ENCODE assay signal across 44 cellular contexts in genomic region chr4:151259752-151260151, GRCh38. TPM values are rescaled to one million over a fixed set of nuclear protein-coding genes. Genes with fewer than 3 reads are reported as not detected.
"Had no signal": no experiment of that assay in that cellular context is flagged by ENCODE, and none has a peak within 500 bp of the region (broad histone marks: within the 10 kb centered on the region; RNA-seq: fewer than 3 reads in every experiment).

No MANE protein-coding gene starts in this region.

- H3K4me3 Mint-ChIP-seq: activated naive CD4-positive, alpha-beta T cell treated with anti-CD3 and anti-CD28 coated beads for 36 hours; activated naive CD4-positive, alpha-beta T cell treated with anti-CD3 and anti-CD28 coated beads, Interleukin-2, amount 10 ng/mL, durations not matched to agents 7 days and 5 days; activated naive CD4-positive, alpha-beta T cell treated with anti-CD3 and anti-CD28 coated beads, Interleukin-2, amount 50 U/mL, for 24 hours; activated naive CD8-positive, alpha-beta T cell; activated naive CD8-positive, alpha-beta T cell treated with anti-CD3 and anti-CD28 coated beads for 36 hours; activated naive CD8-positive, alpha-beta T cell treated with anti-CD3 and anti-CD28 coated beads, Interleukin-2, amount 10 ng/mL, durations not matched to agents 7 days and 5 days; activated naive CD8-positive, alpha-beta T cell treated with anti-CD3 and anti-CD28 coated beads, Interleukin-2, amount 50 U/mL, for 24 hours; activated T-cell treated with anti-CD3 and anti-CD28 coated beads, Interleukin-2, amount 50 U/mL, for 24 hours; activated T-cell treated with anti-CD3 and anti-CD28 coated beads, Interleukin-2, amount 50 U/mL, for 4 hours; activated T-cell treated with anti-CD3 and anti-CD28 coated beads, Interleukin-2, amount 50 U/mL, for 72 hours; activated T-helper 1 cell treated with anti-CD3 and anti-CD28 coated beads, Interleukin-12 subunit alpha, Interleukin-12 subunit beta, Interleukin-2, Interleukin-4 antibody, amounts not matched to agents 30 ng/mL and 10 ng/mL and 1 ng/mL, durations not matched to agents 14 hours and 24 hours and 36 hours; activated T-helper 17 cell treated with anti-CD3 and anti-CD28 coated beads, Interleukin-2, amount 50 U/mL, for 72 hours; brain; central memory CD8-positive, alpha-beta T cell had no signal

- ATAC-seq: activated naive CD4-positive, alpha-beta T cell treated with anti-CD3 and anti-CD28 coated beads, Interleukin-2, amount 50 U/mL, for 72 hours; activated naive CD8-positive, alpha-beta T cell treated with anti-CD3 and anti-CD28 coated beads, Interleukin-2, amount 50 U/mL, for 24 hours; activated T-cell treated with anti-CD3 and anti-CD28 coated beads, Interleukin-2, amount 50 U/mL, for 4 hours; activated T-cell treated with anti-CD3 and anti-CD28 coated beads, Interleukin-2, amount 50 U/mL, for 72 hours; activated T-helper 17 cell treated with anti-CD3 and anti-CD28 coated beads, Interleukin-2, amount 50 U/mL, for 72 hours; body of pancreas had no signal

- H3K4me1 Mint-ChIP-seq: activated naive CD4-positive, alpha-beta T cell treated with anti-CD3 and anti-CD28 coated beads, Interleukin-2, amount 10 ng/mL, durations not matched to agents 7 days and 5 days; activated naive CD4-positive, alpha-beta T cell treated with anti-CD3 and anti-CD28 coated beads, Interleukin-2, amount 50 U/mL, for 24 hours; activated naive CD8-positive, alpha-beta T cell treated with anti-CD3 and anti-CD28 coated beads for 36 hours; activated naive CD8-positive, alpha-beta T cell treated with anti-CD3 and anti-CD28 coated beads, Interleukin-2, amount 10 ng/mL, durations not matched to agents 7 days and 5 days; activated naive CD8-positive, alpha-beta T cell treated with anti-CD3 and anti-CD28 coated beads, Interleukin-2, amount 50 U/mL, for 24 hours; activated T-helper 17 cell treated with anti-CD3 and anti-CD28 coated beads, Interleukin-2, amount 50 U/mL, for 72 hours; central memory CD8-positive, alpha-beta T cell had no signal

- H3K27me3 Mint-ChIP-seq: activated naive CD8-positive, alpha-beta T cell; brain had no signal

- H3K27ac Mint-ChIP-seq: activated naive CD4-positive, alpha-beta T cell treated with anti-CD3 and anti-CD28 coated beads for 36 hours; activated naive CD4-positive, alpha-beta T cell treated with anti-CD3 and anti-CD28 coated beads, Interleukin-2, amount 10 ng/mL, durations not matched to agents 7 days and 5 days; activated naive CD4-positive, alpha-beta T cell treated with anti-CD3 and anti-CD28 coated beads, Interleukin-2, amount 50 U/mL, for 24 hours; activated naive CD4-positive, alpha-beta T cell treated with anti-CD3 and anti-CD28 coated beads, Interleukin-2, amount 50 U/mL, for 72 hours; activated naive CD8-positive, alpha-beta T cell; activated naive CD8-positive, alpha-beta T cell treated with anti-CD3 and anti-CD28 coated beads for 36 hours; activated naive CD8-positive, alpha-beta T cell treated with anti-CD3 and anti-CD28 coated beads, Interleukin-2, amount 10 ng/mL, durations not matched to agents 7 days and 5 days; activated naive CD8-positive, alpha-beta T cell treated with anti-CD3 and anti-CD28 coated beads, Interleukin-2, amount 50 U/mL, for 24 hours; activated T-cell treated with anti-CD3 and anti-CD28 coated beads, Interleukin-2, amount 50 U/mL, for 24 hours; activated T-cell treated with anti-CD3 and anti-CD28 coated beads, Interleukin-2, amount 50 U/mL, for 72 hours; activated T-helper 1 cell treated with anti-CD3 and anti-CD28 coated beads, Interleukin-12 subunit alpha, Interleukin-12 subunit beta, Interleukin-2, Interleukin-4 antibody, amounts not matched to agents 30 ng/mL and 10 ng/mL and 1 ng/mL, durations not matched to agents 14 hours and 24 hours and 36 hours; activated T-helper 17 cell treated with anti-CD3 and anti-CD28 coated beads, Interleukin-2, amount 50 U/mL, for 72 hours; activated T-helper 2 cell treated with anti-CD3 and anti-CD28 coated beads, Interferon-gamma antibody, Interleukin-2, Interleukin-4, amounts not matched to agents 10 μg/mL and 5 μg/mL and 100 μg/mL, durations not matched to agents 14 hours and 24 hours and 36 hours; brain had no signal

- H3K9me3 Mint-ChIP-seq: activated naive CD4-positive, alpha-beta T cell treated with anti-CD3 and anti-CD28 coated beads for 36 hours; activated naive CD4-positive, alpha-beta T cell treated with anti-CD3 and anti-CD28 coated beads, Interleukin-2, amount 10 ng/mL, durations not matched to agents 7 days and 5 days; activated naive CD4-positive, alpha-beta T cell treated with anti-CD3 and anti-CD28 coated beads, Interleukin-2, amount 50 U/mL, for 24 hours; activated naive CD4-positive, alpha-beta T cell treated with anti-CD3 and anti-CD28 coated beads, Interleukin-2, amount 50 U/mL, for 72 hours; activated naive CD8-positive, alpha-beta T cell treated with anti-CD3 and anti-CD28 coated beads for 36 hours; activated naive CD8-positive, alpha-beta T cell treated with anti-CD3 and anti-CD28 coated beads, Interleukin-2, amount 10 ng/mL, durations not matched to agents 7 days and 5 days; activated naive CD8-positive, alpha-beta T cell treated with anti-CD3 and anti-CD28 coated beads, Interleukin-2, amount 50 U/mL, for 24 hours; activated T-cell treated with anti-CD3 and anti-CD28 coated beads, Interleukin-2, amount 50 U/mL, for 24 hours; activated T-cell treated with anti-CD3 and anti-CD28 coated beads, Interleukin-2, amount 50 U/mL, for 4 hours; activated T-cell treated with anti-CD3 and anti-CD28 coated beads, Interleukin-2, amount 50 U/mL, for 72 hours; activated T-helper 1 cell treated with anti-CD3 and anti-CD28 coated beads, Interleukin-12 subunit alpha, Interleukin-12 subunit beta, Interleukin-2, Interleukin-4 antibody, amounts not matched to agents 30 ng/mL and 10 ng/mL and 1 ng/mL, durations not matched to agents 14 hours and 24 hours and 36 hours; activated T-helper 17 cell treated with anti-CD3 and anti-CD28 coated beads, Interleukin-2, amount 50 U/mL, for 72 hours; activated T-helper 2 cell treated with anti-CD3 and anti-CD28 coated beads, Interferon-gamma antibody, Interleukin-2, Interleukin-4, amounts not matched to agents 10 μg/mL and 5 μg/mL and 100 μg/mL, durations not matched to agents 14 hours and 24 hours and 36 hours; central memory CD8-positive, alpha-beta T cell had no signal

- FAIRE-seq: astrocyte, bronchial epithelial cell had no signal

- H3K27ac ChIP-seq: adrenal gland, ascending aorta, body of pancreas, brain microvascular endothelial cell, breast epithelium, cardiac muscle cell had no signal

- H3K27me3 ChIP-seq: adrenal gland, ascending aorta, body of pancreas, brain microvascular endothelial cell, breast epithelium, cardiac muscle cell had no signal

- H3K9me3 ChIP-seq: adrenal gland, ascending aorta, body of pancreas, breast epithelium had no signal

- DNase-seq: activated effector memory CD4-positive, alpha-beta T cell treated with anti-CD3 and anti-CD28 coated beads, Interleukin-2, amount 50 U/mL, for 16 hours; activated effector memory CD4-positive, alpha-beta T cell treated with Interleukin-2 at 50 U/mL for 16 hours; activated gamma-delta T cell; activated gamma-delta T cell treated with Interleukin-2 at 50 U/mL for 16 hours; activated naive CD4-positive, alpha-beta T cell; activated naive CD4-positive, alpha-beta T cell treated with anti-CD3 and anti-CD28 coated beads for 36 hours; activated naive CD4-positive, alpha-beta T cell treated with anti-CD3 and anti-CD28 coated beads, Interleukin-2, amount 10 ng/mL, durations not matched to agents 7 days and 5 days; activated naive CD4-positive, alpha-beta T cell treated with anti-CD3 and anti-CD28 coated beads, Interleukin-2, amount 50 U/mL, for 16 hours; activated naive CD4-positive, alpha-beta T cell treated with Interleukin-2 at 50 U/mL for 16 hours; activated naive CD8-positive, alpha-beta T cell treated with anti-CD3 and anti-CD28 coated beads for 36 hours; activated naive CD8-positive, alpha-beta T cell treated with anti-CD3 and anti-CD28 coated beads, Interleukin-2, amount 10 ng/mL, durations not matched to agents 7 days and 5 days; activated naive CD8-positive, alpha-beta T cell treated with anti-CD3 and anti-CD28 coated beads, Interleukin-2, amount 50 U/mL, for 24 hours; activated T-cell treated with anti-CD3 and anti-CD28 coated beads, Interleukin-2, amount 50 U/mL, for 1 hour; activated T-cell treated with anti-CD3 and anti-CD28 coated beads, Interleukin-2, amount 50 U/mL, for 24 hours; activated T-cell treated with anti-CD3 and anti-CD28 coated beads, Interleukin-2, amount 50 U/mL, for 4 hours; activated T-cell treated with anti-CD3 and anti-CD28 coated beads, Interleukin-2, amount 50 U/mL, for 48 hours; activated T-cell treated with anti-CD3 and anti-CD28 coated beads, Interleukin-2, amount 50 U/mL, for 72 hours; adrenal gland; amniotic stem cell; amygdala; anterior cingulate cortex; aorta; body of pancreas; brain microvascular endothelial cell; caudate nucleus; central memory CD4-positive, alpha-beta T cell; cerebellar nuclear complex had no signal

- H3K4me1 ChIP-seq: adrenal gland, ascending aorta, body of pancreas, breast epithelium had no signal

- H3K36me3 ChIP-seq: adrenal gland, ascending aorta, brain microvascular endothelial cell, breast epithelium, cardiac muscle cell had no signal

- H3K4me3 ChIP-seq: adrenal gland, ascending aorta, body of pancreas, breast epithelium, cardiac muscle cell had no signal

- H3K36me3 Mint-ChIP-seq: activated naive CD4-positive, alpha-beta T cell treated with anti-CD3 and anti-CD28 coated beads, Interleukin-2, amount 10 ng/mL, durations not matched to agents 7 days and 5 days; activated naive CD4-positive, alpha-beta T cell treated with anti-CD3 and anti-CD28 coated beads, Interleukin-2, amount 50 U/mL, for 24 hours; activated naive CD4-positive, alpha-beta T cell treated with anti-CD3 and anti-CD28 coated beads, Interleukin-2, amount 50 U/mL, for 72 hours; activated naive CD8-positive, alpha-beta T cell; activated naive CD8-positive, alpha-beta T cell treated with anti-CD3 and anti-CD28 coated beads for 36 hours; activated naive CD8-positive, alpha-beta T cell treated with anti-CD3 and anti-CD28 coated beads, Interleukin-2, amount 10 ng/mL, durations not matched to agents 7 days and 5 days had no signal

RNA-seq across cellular contexts. Expression of gene PRSS48, which starts 17.2 kb away (rescaled TPM):
- total RNA-seq: activated naive CD4-positive, alpha-beta T cell treated with anti-CD3 and anti-CD28 coated beads for 36 hours; activated naive CD4-positive, alpha-beta T cell treated with anti-CD3 and anti-CD28 coated beads, Interleukin-2, amount 50 U/mL, for 72 hours; activated naive CD8-positive, alpha-beta T cell treated with anti-CD3 and anti-CD28 coated beads for 36 hours; activated naive CD8-positive, alpha-beta T cell treated with anti-CD3 and anti-CD28 coated beads, Interleukin-2, amount 10 ng/mL, durations not matched to agents 7 days and 5 days; activated T-cell treated with anti-CD3 and anti-CD28 coated beads, Interleukin-2, amount 50 U/mL, for 4 hours; activated T-cell treated with anti-CD3 and anti-CD28 coated beads, Interleukin-2, amount 50 U/mL, for 72 hours; activated T-helper 1 cell treated with anti-CD3 and anti-CD28 coated beads, Interleukin-12 subunit alpha, Interleukin-12 subunit beta, Interleukin-2, Interleukin-4 antibody, amounts not matched to agents 30 ng/mL and 10 ng/mL and 1 ng/mL, durations not matched to agents 14 hours and 24 hours and 36 hours; activated T-helper 17 cell treated with anti-CD3 and anti-CD28 coated beads, Interleukin-2, amount 50 U/mL, for 72 hours; activated T-helper 2 cell treated with anti-CD3 and anti-CD28 coated beads, Interferon-gamma antibody, Interleukin-2, Interleukin-4, amounts not matched to agents 10 μg/mL and 5 μg/mL and 100 μg/mL, durations not matched to agents 14 hours and 24 hours and 36 hours; adrenal gland; aorta; ascending aorta; astrocyte; body of pancreas; breast epithelium; bronchial epithelial cell; cardiac muscle cell; cardiac septum; cerebellum; chondrocyte had no signal
- polyA plus RNA-seq: adipose tissue, adrenal gland, aorta, cardiac muscle cell had no signal
